Comparison of ENCODE assay signal across 2 cellular contexts in genomic region chr11:65355776-65356393, GRCh38.
A peak's percentile ranks its signal among the peaks of the same experiment; 100 is the strongest.
TF ChIP-seq lines count a peak whose summit lies in the region.

No MANE protein-coding gene starts in this region.

TF ChIP-seq in endothelial cell of umbilical vein, 7 proteins besides CTCF, POLR2A, EP300 and RAD21 (continued from another document):
- TF ChIP-seq EZH2 (IDR thresholded peaks at IDR 0.05; ENCODE audit: borderline replicate concordance, low read depth, low read length, severe bottlenecking) (peak; percentile 41), MYC (IDR thresholded peaks at IDR 0.05; ENCODE audit: low read depth, low read length) (no peak), GATA2 (IDR thresholded peaks at IDR 0.05; ENCODE audit: insufficient read depth, insufficient read length, low read depth, low read length) (no peak), MAX (IDR thresholded peaks at IDR 0.05; ENCODE audit: insufficient read depth, insufficient read length) (no peak), JUN (IDR thresholded peaks at IDR 0.05; ENCODE audit: borderline replicate concordance, insufficient read depth, insufficient read length, low read depth) (no peak)
TF ChIP-seq in endothelial cell of umbilical vein: peak in this region for 1.

TF ChIP-seq in SK-N-SH treated with all-trans-retinoic acid at 6 μM for 48 hours, 23 proteins besides CTCF, POLR2A, EP300 and RAD21:
- no peak for TF ChIP-seq POU6F1 (CRISPR knock-in tag; IDR thresholded peaks at IDR 0.05; ENCODE audit: borderline replicate concordance, low read depth)
- no peak for TF ChIP-seq PATZ1 (CRISPR knock-in tag; IDR thresholded peaks at IDR 0.05; ENCODE audit: borderline replicate concordance)
- no peak for TF ChIP-seq ZNF70 (CRISPR knock-in tag; IDR thresholded peaks at IDR 0.05)
- TF ChIP-seq ESRRG (CRISPR knock-in tag; IDR thresholded peaks at IDR 0.05), result no peak
- TF ChIP-seq SNAI2 (CRISPR knock-in tag; IDR thresholded peaks at IDR 0.05), result no peak
- no peak for TF ChIP-seq PPARA (CRISPR knock-in tag; IDR thresholded peaks at IDR 0.05; ENCODE audit: borderline replicate concordance)
